1 cellular context compared by ENCODE assay signal in the genomic region with DNA sequence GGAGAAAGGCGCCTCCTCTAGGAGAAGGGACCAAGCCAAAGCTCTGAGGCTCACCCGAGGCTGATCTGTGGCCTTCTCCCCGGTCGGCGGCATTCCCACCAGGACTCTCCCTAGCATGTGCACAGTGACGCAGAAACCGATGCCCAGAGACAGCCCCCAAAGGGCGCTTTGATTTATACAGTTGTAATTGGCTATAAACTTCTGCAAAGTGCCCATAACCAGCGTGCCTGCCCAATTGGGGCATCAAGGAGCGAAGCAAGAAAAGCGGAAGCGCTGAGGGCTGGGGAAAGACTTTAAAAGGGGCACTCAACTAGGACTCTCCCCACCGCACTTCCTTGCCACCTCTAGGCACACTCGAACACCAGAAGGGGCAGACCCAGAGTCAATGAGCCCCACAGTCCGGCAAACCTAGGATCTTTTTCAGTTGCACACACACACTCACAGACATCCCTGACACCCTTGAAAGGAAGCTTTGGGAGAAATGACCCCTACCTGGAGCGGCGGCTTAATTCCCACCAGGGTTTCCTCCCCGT.
A peak's percentile ranks its signal among the peaks of the same experiment; 100 is the strongest.
TF ChIP-seq lines count a peak whose summit lies in the region.

No MANE protein-coding gene starts in this region.

TF ChIP-seq in HEK293, 187 proteins besides CTCF, POLR2A, EP300 and RAD21 (continued from another document):
- TF ChIP-seq, protein P1, sequence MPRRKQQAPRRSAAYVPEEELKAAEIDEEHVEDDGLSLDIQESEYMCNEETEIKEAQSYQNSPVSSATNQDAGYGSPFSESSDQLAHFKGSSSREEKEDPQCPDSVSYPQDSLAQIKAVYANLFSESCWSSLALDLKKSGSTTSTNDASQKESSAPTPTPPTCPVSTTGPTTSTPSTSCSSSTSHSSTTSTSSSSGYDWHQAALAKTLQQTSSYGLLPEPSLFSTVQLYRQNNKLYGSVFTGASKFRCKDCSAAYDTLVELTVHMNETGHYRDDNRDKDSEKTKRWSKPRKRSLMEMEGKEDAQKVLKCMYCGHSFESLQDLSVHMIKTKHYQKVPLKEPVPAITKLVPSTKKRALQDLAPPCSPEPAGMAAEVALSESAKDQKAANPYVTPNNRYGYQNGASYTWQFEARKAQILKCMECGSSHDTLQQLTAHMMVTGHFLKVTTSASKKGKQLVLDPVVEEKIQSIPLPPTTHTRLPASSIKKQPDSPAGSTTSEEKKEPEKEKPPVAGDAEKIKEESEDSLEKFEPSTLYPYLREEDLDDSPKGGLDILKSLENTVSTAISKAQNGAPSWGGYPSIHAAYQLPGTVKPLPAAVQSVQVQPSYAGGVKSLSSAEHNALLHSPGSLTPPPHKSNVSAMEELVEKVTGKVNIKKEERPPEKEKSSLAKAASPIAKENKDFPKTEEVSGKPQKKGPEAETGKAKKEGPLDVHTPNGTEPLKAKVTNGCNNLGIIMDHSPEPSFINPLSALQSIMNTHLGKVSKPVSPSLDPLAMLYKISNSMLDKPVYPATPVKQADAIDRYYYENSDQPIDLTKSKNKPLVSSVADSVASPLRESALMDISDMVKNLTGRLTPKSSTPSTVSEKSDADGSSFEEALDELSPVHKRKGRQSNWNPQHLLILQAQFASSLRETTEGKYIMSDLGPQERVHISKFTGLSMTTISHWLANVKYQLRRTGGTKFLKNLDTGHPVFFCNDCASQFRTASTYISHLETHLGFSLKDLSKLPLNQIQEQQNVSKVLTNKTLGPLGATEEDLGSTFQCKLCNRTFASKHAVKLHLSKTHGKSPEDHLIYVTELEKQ (tag by site-specific recombination; IDR thresholded peaks at IDR 0.05; ENCODE audit: borderline replicate concordance) = no peak
- TF ChIP-seq SP2 (tag by site-specific recombination; IDR thresholded peaks at IDR 0.05) (peak; percentile 36), ZNF341 (tag by site-specific recombination; IDR thresholded peaks at IDR 0.05; ENCODE audit: low read depth) (peak; percentile 43), GLI2 (tag by site-specific recombination; IDR thresholded peaks at IDR 0.05; ENCODE audit: borderline replicate concordance, low read depth) (no peak), ZNF292 (tag by site-specific recombination; IDR thresholded peaks at IDR 0.05; ENCODE audit: borderline replicate concordance, low read depth) (no peak), ZNF311 (tag by site-specific recombination; IDR thresholded peaks at IDR 0.05; ENCODE audit: borderline replicate concordance) (no peak), ZSCAN23 (tag by site-specific recombination; IDR thresholded peaks at IDR 0.05) (no peak), ZNF24 (tag by site-specific recombination; IDR thresholded peaks at IDR 0.05) (no peak), FEZF1 (tag by site-specific recombination; IDR thresholded peaks at IDR 0.05) (peak; percentile 83), BCL11B (tag by site-specific recombination; IDR thresholded peaks at IDR 0.05; ENCODE audit: low read depth) (no peak), ZFP69B (tag by site-specific recombination; IDR thresholded peaks at IDR 0.05) (0 out of 2 replicates have a peak, but pooled peaks have one; percentile 49), YY1 (tag by site-specific recombination; IDR thresholded peaks at IDR 0.05) (no peak), ZNF174 (tag by site-specific recombination; IDR thresholded peaks at IDR 0.05) (no peak), ZNF830 (tag by site-specific recombination; IDR thresholded peaks at IDR 0.05; ENCODE audit: low read depth) (no peak), ZNF155 (tag by site-specific recombination; IDR thresholded peaks at IDR 0.05) (no peak), IKZF3 (tag by site-specific recombination; IDR thresholded peaks at IDR 0.05) (peak; percentile 57), ZBTB7A (tag by site-specific recombination; IDR thresholded peaks at IDR 0.05; ENCODE audit: low read depth) (no peak), GFI1B (tag by site-specific recombination; IDR thresholded peaks at IDR 0.05) (no peak)
- TF ChIP-seq, protein P2, sequence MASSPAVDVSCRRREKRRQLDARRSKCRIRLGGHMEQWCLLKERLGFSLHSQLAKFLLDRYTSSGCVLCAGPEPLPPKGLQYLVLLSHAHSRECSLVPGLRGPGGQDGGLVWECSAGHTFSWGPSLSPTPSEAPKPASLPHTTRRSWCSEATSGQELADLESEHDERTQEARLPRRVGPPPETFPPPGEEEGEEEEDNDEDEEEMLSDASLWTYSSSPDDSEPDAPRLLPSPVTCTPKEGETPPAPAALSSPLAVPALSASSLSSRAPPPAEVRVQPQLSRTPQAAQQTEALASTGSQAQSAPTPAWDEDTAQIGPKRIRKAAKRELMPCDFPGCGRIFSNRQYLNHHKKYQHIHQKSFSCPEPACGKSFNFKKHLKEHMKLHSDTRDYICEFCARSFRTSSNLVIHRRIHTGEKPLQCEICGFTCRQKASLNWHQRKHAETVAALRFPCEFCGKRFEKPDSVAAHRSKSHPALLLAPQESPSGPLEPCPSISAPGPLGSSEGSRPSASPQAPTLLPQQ (tag by site-specific recombination; IDR thresholded peaks at IDR 0.05) = peak; percentile 72
- TF ChIP-seq, protein P3, sequence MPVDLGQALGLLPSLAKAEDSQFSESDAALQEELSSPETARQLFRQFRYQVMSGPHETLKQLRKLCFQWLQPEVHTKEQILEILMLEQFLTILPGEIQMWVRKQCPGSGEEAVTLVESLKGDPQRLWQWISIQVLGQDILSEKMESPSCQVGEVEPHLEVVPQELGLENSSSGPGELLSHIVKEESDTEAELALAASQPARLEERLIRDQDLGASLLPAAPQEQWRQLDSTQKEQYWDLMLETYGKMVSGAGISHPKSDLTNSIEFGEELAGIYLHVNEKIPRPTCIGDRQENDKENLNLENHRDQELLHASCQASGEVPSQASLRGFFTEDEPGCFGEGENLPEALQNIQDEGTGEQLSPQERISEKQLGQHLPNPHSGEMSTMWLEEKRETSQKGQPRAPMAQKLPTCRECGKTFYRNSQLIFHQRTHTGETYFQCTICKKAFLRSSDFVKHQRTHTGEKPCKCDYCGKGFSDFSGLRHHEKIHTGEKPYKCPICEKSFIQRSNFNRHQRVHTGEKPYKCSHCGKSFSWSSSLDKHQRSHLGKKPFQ (tag by site-specific recombination; IDR thresholded peaks at IDR 0.05) = no peak
- TF ChIP-seq, protein P4, sequence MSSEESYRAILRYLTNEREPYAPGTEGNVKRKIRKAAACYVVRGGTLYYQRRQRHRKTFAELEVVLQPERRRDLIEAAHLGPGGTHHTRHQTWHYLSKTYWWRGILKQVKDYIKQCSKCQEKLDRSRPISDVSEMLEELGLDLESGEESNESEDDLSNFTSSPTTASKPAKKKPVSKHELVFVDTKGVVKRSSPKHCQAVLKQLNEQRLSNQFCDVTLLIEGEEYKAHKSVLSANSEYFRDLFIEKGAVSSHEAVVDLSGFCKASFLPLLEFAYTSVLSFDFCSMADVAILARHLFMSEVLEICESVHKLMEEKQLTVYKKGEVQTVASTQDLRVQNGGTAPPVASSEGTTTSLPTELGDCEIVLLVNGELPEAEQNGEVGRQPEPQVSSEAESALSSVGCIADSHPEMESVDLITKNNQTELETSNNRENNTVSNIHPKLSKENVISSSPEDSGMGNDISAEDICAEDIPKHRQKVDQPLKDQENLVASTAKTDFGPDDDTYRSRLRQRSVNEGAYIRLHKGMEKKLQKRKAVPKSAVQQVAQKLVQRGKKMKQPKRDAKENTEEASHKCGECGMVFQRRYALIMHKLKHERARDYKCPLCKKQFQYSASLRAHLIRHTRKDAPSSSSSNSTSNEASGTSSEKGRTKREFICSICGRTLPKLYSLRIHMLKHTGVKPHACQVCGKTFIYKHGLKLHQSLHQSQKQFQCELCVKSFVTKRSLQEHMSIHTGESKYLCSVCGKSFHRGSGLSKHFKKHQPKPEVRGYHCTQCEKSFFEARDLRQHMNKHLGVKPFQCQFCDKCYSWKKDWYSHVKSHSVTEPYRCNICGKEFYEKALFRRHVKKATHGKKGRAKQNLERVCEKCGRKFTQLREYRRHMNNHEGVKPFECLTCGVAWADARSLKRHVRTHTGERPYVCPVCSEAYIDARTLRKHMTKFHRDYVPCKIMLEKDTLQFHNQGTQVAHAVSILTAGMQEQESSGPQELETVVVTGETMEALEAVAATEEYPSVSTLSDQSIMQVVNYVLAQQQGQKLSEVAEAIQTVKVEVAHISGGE (tag by site-specific recombination; conservative IDR thresholded peaks at IDR 0.05; ENCODE audit: low read depth) = peak; percentile 88
- TF ChIP-seq, protein P5, sequence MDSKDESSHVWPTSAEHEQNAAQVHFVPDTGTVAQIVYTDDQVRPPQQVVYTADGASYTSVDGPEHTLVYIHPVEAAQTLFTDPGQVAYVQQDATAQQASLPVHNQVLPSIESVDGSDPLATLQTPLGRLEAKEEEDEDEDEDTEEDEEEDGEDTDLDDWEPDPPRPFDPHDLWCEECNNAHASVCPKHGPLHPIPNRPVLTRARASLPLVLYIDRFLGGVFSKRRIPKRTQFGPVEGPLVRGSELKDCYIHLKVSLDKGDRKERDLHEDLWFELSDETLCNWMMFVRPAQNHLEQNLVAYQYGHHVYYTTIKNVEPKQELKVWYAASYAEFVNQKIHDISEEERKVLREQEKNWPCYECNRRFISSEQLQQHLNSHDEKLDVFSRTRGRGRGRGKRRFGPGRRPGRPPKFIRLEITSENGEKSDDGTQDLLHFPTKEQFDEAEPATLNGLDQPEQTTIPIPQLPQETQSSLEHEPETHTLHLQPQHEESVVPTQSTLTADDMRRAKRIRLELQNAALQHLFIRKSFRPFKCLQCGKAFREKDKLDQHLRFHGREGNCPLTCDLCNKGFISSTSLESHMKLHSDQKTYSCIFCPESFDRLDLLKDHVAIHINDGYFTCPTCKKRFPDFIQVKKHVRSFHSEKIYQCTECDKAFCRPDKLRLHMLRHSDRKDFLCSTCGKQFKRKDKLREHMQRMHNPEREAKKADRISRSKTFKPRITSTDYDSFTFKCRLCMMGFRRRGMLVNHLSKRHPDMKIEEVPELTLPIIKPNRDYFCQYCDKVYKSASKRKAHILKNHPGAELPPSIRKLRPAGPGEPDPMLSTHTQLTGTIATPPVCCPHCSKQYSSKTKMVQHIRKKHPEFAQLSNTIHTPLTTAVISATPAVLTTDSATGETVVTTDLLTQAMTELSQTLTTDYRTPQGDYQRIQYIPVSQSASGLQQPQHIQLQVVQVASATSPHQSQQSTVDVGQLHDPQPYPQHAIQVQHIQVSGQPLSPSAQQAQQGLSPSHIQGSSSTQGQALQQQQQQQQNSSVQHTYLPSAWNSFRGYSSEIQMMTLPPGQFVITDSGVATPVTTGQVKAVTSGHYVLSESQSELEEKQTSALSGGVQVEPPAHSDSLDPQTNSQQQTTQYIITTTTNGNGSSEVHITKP (tag by site-specific recombination; IDR thresholded peaks at IDR 0.05) = peak; percentile 81
